In genomic region chr12:96807741-96808140, GRCh38 we compare ENCODE assay signal across 17 cellular contexts.
"Had no signal": no experiment of that assay in that cellular context is flagged by ENCODE, and none has a peak within 500 bp of the region (broad histone marks: within the 10 kb centered on the region; RNA-seq: fewer than 3 reads in every experiment).

No MANE protein-coding gene starts in this region.

- H3K36me3 ChIP-seq: SJCRH30 had no signal

- H3K4me3 ChIP-seq: SJCRH30 had no signal

- H3K9me3 ChIP-seq: SJCRH30 had no signal

- DNase-seq: KBM-7, MV-4-11, NCI-H1048, NCI-H1105, NCI-H1417 treated with DMSO at 0.1 percent for 48 hours, NCI-H146, NCI-H1694 treated with DMSO at 0.1 percent for 48 hours, NCI-H1930, NCI-H2081, NCI-H2107, NCI-H2227 treated with DMSO at 0.1 percent for 48 hours, NCI-H510A, NCI-H524 treated with DMSO at 0.1 percent for 48 hours, NCI-H69, NCI-H774, SHP77 treated with DMSO at 0.1 percent for 48 hours, SJCRH30 had no signal

- H3K27ac ChIP-seq: SJCRH30 had no signal

- H3K27me3 ChIP-seq: SJCRH30 had no signal
